ENCODE assay signal across 1 cellular context in the genomic region with DNA sequence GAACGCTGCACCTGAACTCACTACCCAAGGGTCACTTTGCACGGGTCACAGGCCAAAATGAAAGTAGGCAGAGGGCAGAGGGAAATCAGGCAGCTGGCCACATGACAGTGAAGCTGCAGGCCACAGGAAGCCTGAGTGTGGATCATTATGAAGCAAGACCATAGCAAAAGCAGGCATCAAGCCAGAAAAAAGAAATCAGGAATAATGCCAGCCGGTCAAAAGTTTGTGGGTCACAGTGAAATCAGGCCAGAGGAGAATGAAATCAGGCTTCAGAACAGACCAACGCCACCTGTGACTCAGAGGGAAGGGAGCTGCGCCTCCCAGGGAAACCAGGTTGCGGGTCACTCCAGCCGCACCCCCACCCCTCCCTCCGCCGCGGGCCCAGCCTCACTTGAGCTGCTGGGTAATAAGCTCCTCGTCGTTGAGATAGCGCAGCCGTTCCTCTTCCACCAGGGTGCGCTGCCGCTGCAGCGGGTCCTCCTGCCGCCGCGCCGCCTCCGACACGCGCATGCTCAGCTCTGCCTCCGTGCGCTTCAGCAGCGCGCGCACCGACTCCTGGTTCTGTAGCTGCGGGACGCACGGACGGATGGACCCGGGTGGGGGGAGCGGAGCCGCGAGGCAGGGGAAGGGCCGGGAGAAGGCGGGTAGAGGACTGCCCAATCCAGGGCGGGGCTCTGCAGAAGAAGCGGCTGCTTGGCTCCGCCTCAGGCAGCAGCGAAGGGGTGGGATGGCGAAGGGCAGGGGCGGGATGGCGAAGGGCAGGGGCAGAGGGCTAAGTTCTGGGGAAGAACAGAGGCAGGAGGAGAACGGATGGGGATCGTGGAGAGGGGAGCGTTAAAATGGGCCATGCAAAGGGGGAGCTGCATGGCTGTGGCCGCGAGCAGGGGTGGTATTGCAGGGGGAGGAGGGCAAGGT.
TF ChIP-seq lines count a peak whose summit lies in the region.

No MANE protein-coding gene starts in this region.

TF ChIP-seq in HepG2, 621 proteins besides CTCF, POLR2A, EP300 and RAD21 (continued from another document and continues in another):
- TF ChIP-seq, protein P1, sequence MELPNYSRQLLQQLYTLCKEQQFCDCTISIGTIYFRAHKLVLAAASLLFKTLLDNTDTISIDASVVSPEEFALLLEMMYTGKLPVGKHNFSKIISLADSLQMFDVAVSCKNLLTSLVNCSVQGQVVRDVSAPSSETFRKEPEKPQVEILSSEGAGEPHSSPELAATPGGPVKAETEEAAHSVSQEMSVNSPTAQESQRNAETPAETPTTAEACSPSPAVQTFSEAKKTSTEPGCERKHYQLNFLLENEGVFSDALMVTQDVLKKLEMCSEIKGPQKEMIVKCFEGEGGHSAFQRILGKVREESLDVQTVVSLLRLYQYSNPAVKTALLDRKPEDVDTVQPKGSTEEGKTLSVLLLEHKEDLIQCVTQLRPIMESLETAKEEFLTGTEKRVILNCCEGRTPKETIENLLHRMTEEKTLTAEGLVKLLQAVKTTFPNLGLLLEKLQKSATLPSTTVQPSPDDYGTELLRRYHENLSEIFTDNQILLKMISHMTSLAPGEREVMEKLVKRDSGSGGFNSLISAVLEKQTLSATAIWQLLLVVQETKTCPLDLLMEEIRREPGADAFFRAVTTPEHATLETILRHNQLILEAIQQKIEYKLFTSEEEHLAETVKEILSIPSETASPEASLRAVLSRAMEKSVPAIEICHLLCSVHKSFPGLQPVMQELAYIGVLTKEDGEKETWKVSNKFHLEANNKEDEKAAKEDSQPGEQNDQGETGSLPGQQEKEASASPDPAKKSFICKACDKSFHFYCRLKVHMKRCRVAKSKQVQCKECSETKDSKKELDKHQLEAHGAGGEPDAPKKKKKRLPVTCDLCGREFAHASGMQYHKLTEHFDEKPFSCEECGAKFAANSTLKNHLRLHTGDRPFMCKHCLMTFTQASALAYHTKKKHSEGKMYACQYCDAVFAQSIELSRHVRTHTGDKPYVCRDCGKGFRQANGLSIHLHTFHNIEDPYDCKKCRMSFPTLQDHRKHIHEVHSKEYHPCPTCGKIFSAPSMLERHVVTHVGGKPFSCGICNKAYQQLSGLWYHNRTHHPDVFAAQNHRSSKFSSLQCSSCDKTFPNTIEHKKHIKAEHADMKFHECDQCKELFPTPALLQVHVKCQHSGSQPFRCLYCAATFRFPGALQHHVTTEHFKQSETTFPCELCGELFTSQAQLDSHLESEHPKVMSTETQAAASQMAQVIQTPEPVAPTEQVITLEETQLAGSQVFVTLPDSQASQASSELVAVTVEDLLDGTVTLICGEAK (IDR thresholded peaks at IDR 0.05): no peak
- TF ChIP-seq, protein P1 (CRISPR knock-in tag; IDR thresholded peaks at IDR 0.05): no peak
- TF ChIP-seq FOXM1 (CRISPR knock-in tag; IDR thresholded peaks at IDR 0.05) (no peak), ZNF143 (CRISPR knock-in tag; IDR thresholded peaks at IDR 0.05) (peak; percentile 64; the same call in 1 of the 2 replicates), ELF3 (CRISPR knock-in tag; IDR thresholded peaks at IDR 0.05) (peak; percentile 76), NFYC (CRISPR knock-in tag; IDR thresholded peaks at IDR 0.05) (peak; percentile 44; the same call in 1 of the 2 replicates), SIN3A (IDR thresholded peaks at IDR 0.05; ENCODE audit: borderline replicate concordance, low read depth, low read length) (0 out of 2 replicates have a peak, but pooled peaks have one; percentile 24), ZBTB7B (CRISPR knock-in tag; IDR thresholded peaks at IDR 0.05) (0 out of 2 replicates have a peak, but pooled peaks have one; percentile 29), U2AF1 (optimal IDR thresholded peaks at IDR 0.05; ENCODE audit: low read depth, low read length) (peak; percentile 59), TSC22D2 (CRISPR knock-in tag; IDR thresholded peaks at IDR 0.05; ENCODE audit: borderline replicate concordance) (peak; percentile 53; the same call in 1 of the 2 replicates), CBX2 (IDR thresholded peaks at IDR 0.05; ENCODE audit: low read depth, low read length) (no peak), CBX2 (CRISPR knock-in tag; IDR thresholded peaks at IDR 0.05; ENCODE audit: low read depth) (0 out of 2 replicates have a peak, but pooled peaks have one; percentile 64), POGZ (CRISPR knock-in tag; IDR thresholded peaks at IDR 0.05) (no peak), SETDB1 (CRISPR knock-in tag; IDR thresholded peaks at IDR 0.05; ENCODE audit: borderline replicate concordance) (no peak), ZFP1 (CRISPR knock-in tag; IDR thresholded peaks at IDR 0.05) (0 out of 2 replicates have a peak, but pooled peaks have one; percentile 31), GTF2F1 (IDR thresholded peaks at IDR 0.05; ENCODE audit: low read length) (no peak), PPARG (CRISPR knock-in tag; conservative IDR thresholded peaks at IDR 0.05) (peak; percentile 76), ZNF547 (CRISPR knock-in tag; IDR thresholded peaks at IDR 0.05) (0 out of 2 replicates have a peak, but pooled peaks have one; percentile 25), PHF21A (CRISPR knock-in tag; IDR thresholded peaks at IDR 0.05) (peak; percentile 54; the same call in 1 of the 2 replicates), ZNF589 (CRISPR knock-in tag; conservative IDR thresholded peaks at IDR 0.05) (0 out of 2 replicates have a peak, but pooled peaks have one; percentile 19), ZNF619 (CRISPR knock-in tag; IDR thresholded peaks at IDR 0.05) (peak; percentile 94), ZNF350 (CRISPR knock-in tag; IDR thresholded peaks at IDR 0.05; ENCODE audit: borderline replicate concordance, low read depth) (peak; percentile 75), HNRNPLL (IDR thresholded peaks at IDR 0.05; ENCODE audit: low read depth, low read length, poor library complexity, severe bottlenecking) (peak; percentile 85), ZNF644 (CRISPR knock-in tag; IDR thresholded peaks at IDR 0.05; ENCODE audit: low read depth) (no peak)
- TF ChIP-seq, protein P2, sequence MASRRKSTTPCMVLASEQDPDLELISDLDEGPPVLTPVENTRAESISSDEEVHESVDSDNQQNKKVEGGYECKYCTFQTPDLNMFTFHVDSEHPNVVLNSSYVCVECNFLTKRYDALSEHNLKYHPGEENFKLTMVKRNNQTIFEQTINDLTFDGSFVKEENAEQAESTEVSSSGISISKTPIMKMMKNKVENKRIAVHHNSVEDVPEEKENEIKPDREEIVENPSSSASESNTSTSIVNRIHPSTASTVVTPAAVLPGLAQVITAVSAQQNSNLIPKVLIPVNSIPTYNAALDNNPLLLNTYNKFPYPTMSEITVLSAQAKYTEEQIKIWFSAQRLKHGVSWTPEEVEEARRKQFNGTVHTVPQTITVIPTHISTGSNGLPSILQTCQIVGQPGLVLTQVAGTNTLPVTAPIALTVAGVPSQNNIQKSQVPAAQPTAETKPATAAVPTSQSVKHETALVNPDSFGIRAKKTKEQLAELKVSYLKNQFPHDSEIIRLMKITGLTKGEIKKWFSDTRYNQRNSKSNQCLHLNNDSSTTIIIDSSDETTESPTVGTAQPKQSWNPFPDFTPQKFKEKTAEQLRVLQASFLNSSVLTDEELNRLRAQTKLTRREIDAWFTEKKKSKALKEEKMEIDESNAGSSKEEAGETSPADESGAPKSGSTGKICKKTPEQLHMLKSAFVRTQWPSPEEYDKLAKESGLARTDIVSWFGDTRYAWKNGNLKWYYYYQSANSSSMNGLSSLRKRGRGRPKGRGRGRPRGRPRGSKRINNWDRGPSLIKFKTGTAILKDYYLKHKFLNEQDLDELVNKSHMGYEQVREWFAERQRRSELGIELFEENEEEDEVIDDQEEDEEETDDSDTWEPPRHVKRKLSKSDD (CRISPR knock-in tag; IDR thresholded peaks at IDR 0.05; ENCODE audit: low read depth): 0 out of 2 replicates have a peak, but pooled peaks have one; percentile 23
- TF ChIP-seq, protein P3, sequence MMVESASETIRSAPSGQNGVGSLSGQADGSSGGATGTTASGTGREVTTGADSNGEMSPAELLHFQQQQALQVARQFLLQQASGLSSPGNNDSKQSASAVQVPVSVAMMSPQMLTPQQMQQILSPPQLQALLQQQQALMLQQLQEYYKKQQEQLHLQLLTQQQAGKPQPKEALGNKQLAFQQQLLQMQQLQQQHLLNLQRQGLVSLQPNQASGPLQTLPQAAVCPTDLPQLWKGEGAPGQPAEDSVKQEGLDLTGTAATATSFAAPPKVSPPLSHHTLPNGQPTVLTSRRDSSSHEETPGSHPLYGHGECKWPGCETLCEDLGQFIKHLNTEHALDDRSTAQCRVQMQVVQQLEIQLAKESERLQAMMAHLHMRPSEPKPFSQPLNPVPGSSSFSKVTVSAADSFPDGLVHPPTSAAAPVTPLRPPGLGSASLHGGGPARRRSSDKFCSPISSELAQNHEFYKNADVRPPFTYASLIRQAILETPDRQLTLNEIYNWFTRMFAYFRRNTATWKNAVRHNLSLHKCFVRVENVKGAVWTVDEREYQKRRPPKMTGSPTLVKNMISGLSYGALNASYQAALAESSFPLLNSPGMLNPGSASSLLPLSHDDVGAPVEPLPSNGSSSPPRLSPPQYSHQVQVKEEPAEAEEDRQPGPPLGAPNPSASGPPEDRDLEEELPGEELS (CRISPR knock-in tag; IDR thresholded peaks at IDR 0.05): no peak
- TF ChIP-seq, protein P4, sequence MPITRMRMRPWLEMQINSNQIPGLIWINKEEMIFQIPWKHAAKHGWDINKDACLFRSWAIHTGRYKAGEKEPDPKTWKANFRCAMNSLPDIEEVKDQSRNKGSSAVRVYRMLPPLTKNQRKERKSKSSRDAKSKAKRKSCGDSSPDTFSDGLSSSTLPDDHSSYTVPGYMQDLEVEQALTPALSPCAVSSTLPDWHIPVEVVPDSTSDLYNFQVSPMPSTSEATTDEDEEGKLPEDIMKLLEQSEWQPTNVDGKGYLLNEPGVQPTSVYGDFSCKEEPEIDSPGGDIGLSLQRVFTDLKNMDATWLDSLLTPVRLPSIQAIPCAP (CRISPR knock-in tag; IDR thresholded peaks at IDR 0.05; ENCODE audit: low read depth): no peak
- TF ChIP-seq, protein P5, sequence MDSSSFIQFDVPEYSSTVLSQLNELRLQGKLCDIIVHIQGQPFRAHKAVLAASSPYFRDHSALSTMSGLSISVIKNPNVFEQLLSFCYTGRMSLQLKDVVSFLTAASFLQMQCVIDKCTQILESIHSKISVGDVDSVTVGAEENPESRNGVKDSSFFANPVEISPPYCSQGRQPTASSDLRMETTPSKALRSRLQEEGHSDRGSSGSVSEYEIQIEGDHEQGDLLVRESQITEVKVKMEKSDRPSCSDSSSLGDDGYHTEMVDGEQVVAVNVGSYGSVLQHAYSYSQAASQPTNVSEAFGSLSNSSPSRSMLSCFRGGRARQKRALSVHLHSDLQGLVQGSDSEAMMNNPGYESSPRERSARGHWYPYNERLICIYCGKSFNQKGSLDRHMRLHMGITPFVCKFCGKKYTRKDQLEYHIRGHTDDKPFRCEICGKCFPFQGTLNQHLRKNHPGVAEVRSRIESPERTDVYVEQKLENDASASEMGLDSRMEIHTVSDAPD (CRISPR knock-in tag; IDR thresholded peaks at IDR 0.05): 0 out of 2 replicates have a peak, but pooled peaks have one; percentile 59
- TF ChIP-seq, protein P6, sequence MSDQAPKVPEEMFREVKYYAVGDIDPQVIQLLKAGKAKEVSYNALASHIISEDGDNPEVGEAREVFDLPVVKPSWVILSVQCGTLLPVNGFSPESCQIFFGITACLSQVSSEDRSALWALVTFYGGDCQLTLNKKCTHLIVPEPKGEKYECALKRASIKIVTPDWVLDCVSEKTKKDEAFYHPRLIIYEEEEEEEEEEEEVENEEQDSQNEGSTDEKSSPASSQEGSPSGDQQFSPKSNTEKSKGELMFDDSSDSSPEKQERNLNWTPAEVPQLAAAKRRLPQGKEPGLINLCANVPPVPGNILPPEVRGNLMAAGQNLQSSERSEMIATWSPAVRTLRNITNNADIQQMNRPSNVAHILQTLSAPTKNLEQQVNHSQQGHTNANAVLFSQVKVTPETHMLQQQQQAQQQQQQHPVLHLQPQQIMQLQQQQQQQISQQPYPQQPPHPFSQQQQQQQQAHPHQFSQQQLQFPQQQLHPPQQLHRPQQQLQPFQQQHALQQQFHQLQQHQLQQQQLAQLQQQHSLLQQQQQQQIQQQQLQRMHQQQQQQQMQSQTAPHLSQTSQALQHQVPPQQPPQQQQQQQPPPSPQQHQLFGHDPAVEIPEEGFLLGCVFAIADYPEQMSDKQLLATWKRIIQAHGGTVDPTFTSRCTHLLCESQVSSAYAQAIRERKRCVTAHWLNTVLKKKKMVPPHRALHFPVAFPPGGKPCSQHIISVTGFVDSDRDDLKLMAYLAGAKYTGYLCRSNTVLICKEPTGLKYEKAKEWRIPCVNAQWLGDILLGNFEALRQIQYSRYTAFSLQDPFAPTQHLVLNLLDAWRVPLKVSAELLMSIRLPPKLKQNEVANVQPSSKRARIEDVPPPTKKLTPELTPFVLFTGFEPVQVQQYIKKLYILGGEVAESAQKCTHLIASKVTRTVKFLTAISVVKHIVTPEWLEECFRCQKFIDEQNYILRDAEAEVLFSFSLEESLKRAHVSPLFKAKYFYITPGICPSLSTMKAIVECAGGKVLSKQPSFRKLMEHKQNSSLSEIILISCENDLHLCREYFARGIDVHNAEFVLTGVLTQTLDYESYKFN (CRISPR knock-in tag; conservative IDR thresholded peaks at IDR 0.05): peak; percentile 45; the same call in 1 of the 2 replicates
